11 cellular contexts compared by ENCODE assay signal in the genomic region with DNA sequence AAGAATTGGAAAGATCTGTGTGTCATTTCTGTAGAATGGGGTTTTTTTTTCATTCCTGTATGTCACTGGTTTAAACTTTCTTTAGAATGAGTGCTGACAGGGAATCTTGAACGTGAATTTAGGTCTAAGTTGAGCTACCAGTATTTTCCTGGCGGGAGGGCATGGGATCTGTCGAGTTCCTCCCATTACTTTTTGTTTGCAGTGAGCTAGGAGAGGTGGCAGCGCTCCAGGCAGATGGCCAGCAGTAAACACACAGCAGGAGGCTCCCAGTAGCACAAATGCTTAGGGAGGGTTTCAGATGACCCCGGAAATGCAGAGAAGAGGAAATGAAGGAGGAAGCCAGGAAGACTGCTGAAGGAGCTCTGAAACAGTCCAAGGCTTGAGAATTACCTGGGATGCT.
DNase-seq lines count a peak whose midpoint lies in the region; ATAC-seq, FAIRE-seq and TF ChIP-seq lines count a peak whose summit lies in the region.
"Had no signal": no experiment of that assay in that cellular context is flagged by ENCODE, and none has a peak within 500 bp of the region (broad histone marks: within the 10 kb centered on the region; RNA-seq: fewer than 3 reads in every experiment).

No MANE protein-coding gene starts in this region.

- POLR2A ChIA-PET in HepG2 (lab: Yijun Ruan, JAX) = no interaction called here
- POLR2A ChIA-PET in PC-3 (lab: Charles Lee; ENCODE audit: unreplicated experiment) = interaction anchor here (0.6 to 0.7 kb wide), 2 partner anchors 22 to 1663 kb away, joined by 4 read pairs; no protein-coding TSS in a partner anchor

- no peak for TF ChIP-seq RAD21 in HepG2 (CRISPR knock-in tag; IDR thresholded peaks at IDR 0.05)

- ATAC-seq in right lobe of liver (peak; percentile 91 to 96 (median 94)), HepG2 (no peak; the same call in 2 of the 3 replicates), PC-3 (peak; percentile 92), heart right ventricle (peak; percentile 58 to 88 (median 72)), GM18520 (IDR thresholded peaks at IDR 0.05; ENCODE audit: unreplicated experiment) (no peak), HG02981 (IDR thresholded peaks at IDR 0.05; ENCODE audit: unreplicated experiment) (no peak)

- H3K9ac ChIP-seq in HepG2 (ENCODE audit: insufficient read depth, low read depth, low read length) = no peak overlapping the region
- peak overlapping the region; percentile 65 for H3K9ac ChIP-seq in PC-3 (ENCODE audit: low read length)

- no peaks in the 10 kb centered on the region for H3K79me2 ChIP-seq in HepG2 (ENCODE audit: insufficient read depth, low read length)
- no peaks in the 10 kb centered on the region for H3K79me2 ChIP-seq in PC-3 (ENCODE audit: low read length)

- TF ChIP-seq POLR2A in right lobe of liver (IDR thresholded peaks at IDR 0.05) = no peak
- no peak for TF ChIP-seq POLR2A in HepG2 (IDR thresholded peaks at IDR 0.05; ENCODE audit: insufficient read depth in 1 of 2, low read depth in 2 of 2, low read length in 2 of 2)

- peaks cover 0 to 4% (median 0%) of the 10 kb centered on the region in 4 donors for H3K4me1 ChIP-seq in right lobe of liver
- H3K4me1 ChIP-seq in HepG2 (ENCODE audit: insufficient read depth, low read length) = no peaks in the 10 kb centered on the region
- peaks cover 28% of the 10 kb centered on the region for H3K4me1 ChIP-seq in PC-3 (ENCODE audit: insufficient read depth, low read length)
- peaks cover 0 to 25% (median 16%) of the 10 kb centered on the region in 9 donors for H3K4me1 ChIP-seq in heart right ventricle

- FAIRE-seq in HepG2 (lab: Jason Lieb, UNC) (no peak), RCC 7860 (lab: Jason Lieb, UNC) (no peak)
- FAIRE-seq: urothelium cell line had no signal

- TF ChIP-seq EP300 in HepG2 (IDR thresholded peaks at IDR 0.05; ENCODE audit: low read depth in 2 of 2, low read length in 2 of 2) = no peak
- TF ChIP-seq EP300 in HepG2 (CRISPR knock-in tag; IDR thresholded peaks at IDR 0.05; ENCODE audit: borderline replicate concordance) = no peak

- H3K9me3 ChIP-seq in right lobe of liver = no peaks in the 10 kb centered on the region
- H3K9me3 ChIP-seq in HepG2 (ENCODE audit: low read length) = no peaks in the 10 kb centered on the region
- H3K9me3 ChIP-seq in PC-3 (ENCODE audit: low read length) = no peaks in the 10 kb centered on the region
- no peaks in the 10 kb centered on the region for H3K9me3 ChIP-seq in heart right ventricle

- H3K36me3 ChIP-seq in right lobe of liver (peaks cover 0 to 3% (median 0%) of the 10 kb centered on the region in 4 donors), HepG2 (replicated peaks in 1 of 2; ENCODE audit: control insufficient read depth in 1 of 2, insufficient read depth in 2 of 2, low read length in 2 of 2) (no peaks in the 10 kb centered on the region), PC-3 (ENCODE audit: low read depth, low read length) (no peaks in the 10 kb centered on the region), heart right ventricle (peaks cover 0 to 52% (median 0%) of the 10 kb centered on the region in 9 donors)

- 10% methylated on average over 5 of the region's 5 CpGs for WGBS in right lobe of liver (ENCODE audit: insufficient coverage, low coverage, low lambda C conversion rate, missing lambda C conversion rate)
- 2% methylated on average over 5 of the region's 5 CpGs for WGBS in HepG2 (ENCODE audit: low lambda C conversion rate)
- WGBS in heart right ventricle, 2 donors = 20 to 21% methylated on average over 5 of the region's 5 CpGs

- H3K27ac ChIP-seq in right lobe of liver (no peak overlapping the region), HepG2 (ENCODE audit: extremely low read length, insufficient read depth, low read length) (no peak overlapping the region), PC-3 (ENCODE audit: low read length) (peak overlapping the region; percentile 88), heart right ventricle (peak overlapping the region in 9 of 10 donors; percentile 2 to 38 (median 31))
- H3K27ac ChIP-seq: HL-60, skin epidermis had no signal

- H2AFZ ChIP-seq in HepG2 (ENCODE audit: low read length) (no peak overlapping the region), PC-3 (ENCODE audit: low read length) (peak overlapping the region; percentile 59)

- no TSS peak for BruUV-seq in HepG2 (replicated peaks; lab: Mats Ljungman, UMichigan)
- no TSS peak for BruUV-seq in PC-3 (replicated peaks; lab: Mats Ljungman, UMichigan)

- H4K20me1 ChIP-seq in HepG2 (ENCODE audit: insufficient read depth, low read length) = no peaks in the 10 kb centered on the region
- no peaks in the 10 kb centered on the region for H4K20me1 ChIP-seq in PC-3 (ENCODE audit: low read length)

- no peaks in the 10 kb centered on the region for H3K9me2 ChIP-seq in PC-3 (replicated peaks; ENCODE audit: low read length)

- H3K4me3 ChIP-seq in right lobe of liver = no peak overlapping the region
- H3K4me3 ChIP-seq in HepG2 (replicated peaks in 1 of 3; ENCODE audit: insufficient read depth in 1 of 3, low read depth in 2 of 3, low read length in 3 of 3) = no peak overlapping the region
- H3K4me3 ChIP-seq in PC-3 (ENCODE audit: low read length) = peak overlapping the region; percentile 17; the same call in 1 of the 2 replicates
- H3K4me3 ChIP-seq in heart right ventricle = no peak overlapping the region
- H3K4me3 ChIP-seq: skin epidermis had no signal

- intact Hi-C loops in right lobe of liver (cut with DNase I) = no loop called here
- intact Hi-C loops in HepG2 (cut with micrococcal nuclease; ENCODE audit: unreplicated experiment) = no loop called here
- intact Hi-C loops in PC-3 (cut with micrococcal nuclease) = loop anchor here (2.0 kb wide), 1 partner anchor 32 kb away; no protein-coding TSS in a partner anchor
- intact Hi-C loops in heart right ventricle (cut with DNase I) = no loop called here

- DNase-seq in right lobe of liver (peak; percentile 70 to 75 (median 75)), HepG2 (ENCODE audit: low spot score) (no peak), PC-3 (peak; percentile 87), heart right ventricle (peak; percentile 42 to 48), RPMI8226 (no peak), RCC 7860 (ENCODE audit: low spot score) (no peak)

- no peaks in the 10 kb centered on the region for H3F3A ChIP-seq in PC-3 (ENCODE audit: low read length, unreplicated experiment)

- TF ChIP-seq CTCF in right lobe of liver (IDR thresholded peaks at IDR 0.05) (no peak), HepG2 (CRISPR knock-in tag; IDR thresholded peaks at IDR 0.05) (no peak), PC-3 (conservative IDR thresholded peaks at IDR 0.05; ENCODE audit: low read depth, low read length) (no peak), heart right ventricle (IDR thresholded peaks at IDR 0.05) (no peak)

- CTCF ChIA-PET in HepG2 (lab: Yijun Ruan, JAX; ENCODE audit: low intra/inter-chr PET ratio, low total read pairs) = no interaction called here
- CTCF ChIA-PET in PC-3 (lab: Charles Lee) = interaction anchor here (0.6 kb wide), 1 partner anchor 447 kb away, joined by 8 read pairs; no protein-coding TSS in a partner anchor

- in situ Hi-C loops in HepG2 (cut with HindIII; ENCODE audit: extremely low pct_ligation_motif_present, low pct_unique_long_range_greater_than_20kb) = no loop called here

- H3K27me3 ChIP-seq in right lobe of liver = no peaks in the 10 kb centered on the region
- H3K27me3 ChIP-seq in HepG2 (ENCODE audit: control insufficient read depth in 1 of 2, insufficient read depth in 2 of 2, low read length in 2 of 2) = no peaks in the 10 kb centered on the region; a peak in 1 of 5 replicates
- H3K27me3 ChIP-seq in PC-3 (ENCODE audit: low read length) = no peaks in the 10 kb centered on the region
- H3K27me3 ChIP-seq in heart right ventricle = no peaks in the 10 kb centered on the region

- H3K4me2 ChIP-seq in HepG2 (ENCODE audit: low read depth, low read length) = no peak overlapping the region
- peak overlapping the region; percentile 68 for H3K4me2 ChIP-seq in PC-3 (ENCODE audit: low read length)

TF ChIP-seq in HepG2, 621 proteins besides CTCF, POLR2A, EP300 and RAD21:
- no peak for TF ChIP-seq HNF4A (CRISPR knock-in tag; IDR thresholded peaks at IDR 0.05)
TF ChIP-seq in HepG2: peak in this region for 0.

Comparison
In these comparisons a context has a peak if more than half of its experiments do, and no peak if none do; other contexts are left out.
1. ATAC-seq: peak in right lobe of liver (4 of 4), PC-3 (single experiment) and heart right ventricle (8 of 8); none in HepG2 (single experiment), GM18520 (single experiment) and HG02981 (single experiment).
2. DNase-seq: peak in right lobe of liver (3 of 3), PC-3 (single experiment) and heart right ventricle (2 of 2); none in HepG2 (single experiment), RPMI8226 (single experiment) and RCC 7860 (single experiment).
3. H3K27ac ChIP-seq: peak in PC-3 (single experiment) and heart right ventricle (9 of 10); none in right lobe of liver (0 of 3) and HepG2 (single experiment).